ENCODE assay signal across 2 cellular contexts in the genomic region with DNA sequence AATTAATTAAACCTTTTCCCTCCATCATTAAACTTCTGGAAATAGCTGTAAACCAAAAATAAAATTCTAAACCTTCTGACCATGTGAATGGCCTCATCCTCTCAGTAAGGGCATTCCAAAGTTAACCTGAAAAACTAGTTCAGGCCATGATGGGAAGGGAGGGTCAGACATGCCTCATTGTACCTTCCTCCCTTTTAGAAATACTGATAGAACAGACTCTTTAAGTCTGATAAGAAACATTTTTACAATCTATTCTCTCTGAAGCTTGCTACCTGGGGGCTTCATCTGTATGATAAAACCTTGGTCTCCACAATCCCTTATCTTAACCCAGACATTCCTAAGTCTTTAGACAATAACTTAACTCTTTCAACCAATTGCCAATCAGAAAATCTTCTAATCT. TPM values are rescaled to one million over a fixed set of nuclear protein-coding genes. Genes with fewer than 3 reads are reported as not detected.
"Had no signal": no experiment of that assay in that cellular context is flagged by ENCODE, and none has a peak within 500 bp of the region (broad histone marks: within the 10 kb centered on the region; RNA-seq: fewer than 3 reads in every experiment).

No MANE protein-coding gene starts in this region.

RNA-seq across cellular contexts. Expression of gene LIFR, which starts 43.3 kb away (rescaled TPM):
- total RNA-seq: activated CD8-positive, alpha-beta T cell treated with anti-CD3 and anti-CD28 coated beads, Interleukin-2, amount 10 ng/mL, durations not matched to agents 7 days and 5 days; activated naive CD8-positive, alpha-beta T cell treated with anti-CD3 and anti-CD28 coated beads, Interleukin-2, amount 10 ng/mL, durations not matched to agents 7 days and 5 days had no signal
